27 cellular contexts compared by ENCODE assay signal in genomic region chr3:142267269-142267668, GRCh38.
"Had no signal": no experiment of that assay in that cellular context is flagged by ENCODE, and none has a peak within 500 bp of the region (broad histone marks: within the 10 kb centered on the region; RNA-seq: fewer than 3 reads in every experiment).

No MANE protein-coding gene starts in this region.

- H3K9me3 Mint-ChIP-seq: neural progenitor cell had no signal

- DNase-seq: cerebellar nuclear complex; cortex of kidney; dorsolateral prefrontal cortex; effector CD8-positive, alpha-beta T cell; endodermal cell; foreskin fibroblast; gastrocnemius medialis; head of caudate nucleus; left cardiac atrium; left ventricle myocardium inferior; lower lobe of right lung; stimulated activated CD4-positive, alpha-beta T cell treated with anti-CD3 and anti-CD28 coated beads, Interleukin-2, amount 100 ng/mL, for 24 hours; stimulated activated CD4-positive, alpha-beta T cell treated with anti-CD3 and anti-CD28 coated beads, Interleukin-4, amount 100 ng/mL, for 24 hours; transverse colon; upper lobe of right lung; uterus had no signal

- H3K36me3 ChIP-seq: gastrocnemius medialis, left ventricle myocardium inferior, lower lobe of right lung, neural progenitor cell, suprapubic skin, transverse colon, upper lobe of right lung, uterus had no signal

- H3K27ac ChIP-seq: dorsolateral prefrontal cortex, epithelial cell of prostate, gastrocnemius medialis, hepatocyte, left ventricle myocardium inferior, lower lobe of right lung, neural progenitor cell, parathyroid adenoma, suprapubic skin, transverse colon, upper lobe of right lung, uterus had no signal

- H3K9me3 ChIP-seq: gastrocnemius medialis, lower lobe of right lung, suprapubic skin, transverse colon, upper lobe of right lung, uterus had no signal

- H2AFZ ChIP-seq: hepatocyte, neural progenitor cell, parathyroid adenoma had no signal

- H3K4me3 ChIP-seq: dorsolateral prefrontal cortex, gastrocnemius medialis, hepatocyte, left ventricle myocardium inferior, lower lobe of right lung, neural progenitor cell, suprapubic skin, transverse colon, upper lobe of right lung, uterus had no signal

- H3K27ac Mint-ChIP-seq: endodermal cell; neural progenitor cell; progenitor cell of endocrine pancreas; stimulated activated memory B cell treated with anti-CD40 and anti-IgM and Interleukin-4, amounts not matched to agents 10 μg/mL and 1 μg/mL and 100 μg/mL, for 72 hours; stimulated activated naive CD8-positive, alpha-beta T cell treated with anti-CD3 and anti-CD28 coated beads, Interleukin-15, Interleukin-2, amounts not matched to agents 100 ng/mL and 50 ng/mL, for 24 hours had no signal

- H3K27me3 ChIP-seq: dorsolateral prefrontal cortex, gastrocnemius medialis, hepatocyte, neural progenitor cell, suprapubic skin, transverse colon, upper lobe of right lung, uterus had no signal

- H3K9ac ChIP-seq: neural progenitor cell, parathyroid adenoma had no signal

- H3K36me3 Mint-ChIP-seq: neural progenitor cell; stimulated activated memory B cell treated with anti-CD40 and anti-IgM and Interleukin-4, amounts not matched to agents 10 μg/mL and 1 μg/mL and 100 μg/mL, for 72 hours had no signal

- ATAC-seq: esophagus mucosa; gastrocnemius medialis; left cardiac atrium; lower lobe of right lung; sciatic nerve; stimulated activated memory B cell treated with anti-CD40 and anti-IgM and Interleukin-4, amounts not matched to agents 10 μg/mL and 1 μg/mL and 100 μg/mL, for 72 hours; upper lobe of right lung had no signal

- H3K4me1 ChIP-seq: gastrocnemius medialis, left ventricle myocardium inferior, lower lobe of right lung, parathyroid adenoma, suprapubic skin, upper lobe of right lung, uterus had no signal

- H3K4me2 ChIP-seq: hepatocyte, neural progenitor cell had no signal

- H3K27me3 Mint-ChIP-seq: progenitor cell of endocrine pancreas; stimulated activated memory B cell treated with anti-CD40 and anti-IgM and Interleukin-4, amounts not matched to agents 10 μg/mL and 1 μg/mL and 100 μg/mL, for 72 hours; stimulated activated naive CD8-positive, alpha-beta T cell treated with anti-CD3 and anti-CD28 coated beads, Interleukin-15, Interleukin-2, amounts not matched to agents 100 ng/mL and 50 ng/mL, for 24 hours had no signal

- H3K4me1 Mint-ChIP-seq: endodermal cell; nephron; neural progenitor cell; stimulated activated memory B cell treated with anti-CD40 and anti-IgM and Interleukin-4, amounts not matched to agents 10 μg/mL and 1 μg/mL and 100 μg/mL, for 72 hours had no signal

- H3K4me3 Mint-ChIP-seq: endodermal cell; nephron; neural progenitor cell; stimulated activated memory B cell treated with anti-CD40 and anti-IgM and Interleukin-4, amounts not matched to agents 10 μg/mL and 1 μg/mL and 100 μg/mL, for 72 hours; stimulated activated naive CD8-positive, alpha-beta T cell treated with anti-CD3 and anti-CD28 coated beads, Interleukin-15, Interleukin-2, amounts not matched to agents 100 ng/mL and 50 ng/mL, for 24 hours had no signal
